8 cellular contexts compared by ENCODE assay signal in genomic region chr12:77324416-77324762, GRCh38.
DNase-seq lines count a peak whose midpoint lies in the region; ATAC-seq and TF ChIP-seq lines count a peak whose summit lies in the region.

No MANE protein-coding gene starts in this region.

- no peaks in the 10 kb centered on the region for H3K79me2 ChIP-seq in GM23248 (ENCODE audit: insufficient read depth)

- ATAC-seq in WTC11 (no peak), HG02981 (IDR thresholded peaks at IDR 0.05; ENCODE audit: unreplicated experiment) (no peak), sciatic nerve (no peak)
- ATAC-seq in naive thymus-derived CD4-positive, alpha-beta T cell = no peak

- peak overlapping the region; percentile 93 for H3K4me3 Mint-ChIP-seq in WTC11
- peak overlapping the region in 3 of 10 donors; percentile 23 to 46 (median 34) for H3K4me3 Mint-ChIP-seq in naive thymus-derived CD4-positive, alpha-beta T cell

- H3K27me3 ChIP-seq in GM23248 (replicated peaks; ENCODE audit: insufficient read depth) (0 out of 2 replicates have a peak, but pooled peaks cover 5% of the 10 kb centered on the region), iPS-18a (ENCODE audit: control insufficient read depth, insufficient read depth, low read length) (peaks cover 29% of the 10 kb centered on the region)
- peaks cover 0 to 5% of the 10 kb centered on the region in 2 donors for H3K27me3 ChIP-seq in naive thymus-derived CD4-positive, alpha-beta T cell (ENCODE audit: control insufficient read depth in 2 of 2, insufficient read depth in 2 of 2, low read length in 2 of 2)

- H3K9me2 ChIP-seq in GM23248 (ENCODE audit: insufficient read depth) = no peaks in the 10 kb centered on the region

- H3K27ac ChIP-seq in GM23248 (no peak overlapping the region), iPS-18a (ENCODE audit: low read length) (no peak overlapping the region), skin epidermis (peak overlapping the region in 16 of 21 experiments; percentile 1 to 72 (median 43))
- no peak overlapping the region for H3K27ac ChIP-seq in naive thymus-derived CD4-positive, alpha-beta T cell (ENCODE audit: low read depth, low read length)

- H3K4me1 ChIP-seq in GM23248 (ENCODE audit: insufficient read depth) = no peaks in the 10 kb centered on the region
- H3K4me1 ChIP-seq in iPS-18a (ENCODE audit: control insufficient read depth, low read depth, low read length) = peaks cover 4% of the 10 kb centered on the region
- no peaks in the 10 kb centered on the region for H3K4me1 ChIP-seq in naive thymus-derived CD4-positive, alpha-beta T cell (ENCODE audit: control insufficient read depth in 2 of 2, insufficient read depth in 2 of 2, low read length in 2 of 2)

- peak overlapping the region; percentile 95 for H2AFZ ChIP-seq in GM23248

- in situ Hi-C loops in GM23248 (cut with MboI) = loop anchor here (25.0 kb wide), 1 partner anchor 363 kb away; no protein-coding TSS in a partner anchor

- peak overlapping the region; percentile 83 for H3K4me2 ChIP-seq in GM23248 (ENCODE audit: unreplicated experiment)

- POLR2A ChIA-PET in WTC11 (lab: Charles Lee) = interaction anchor here (1.0 kb wide), 1 partner anchor 120 kb away, joined by 3 read pairs; no protein-coding TSS in a partner anchor
- POLR2A ChIA-PET in naive thymus-derived CD4-positive, alpha-beta T cell (lab: Charles Lee) = no interaction called here

- intact Hi-C loops in sciatic nerve (cut with DNase I) = no loop called here
- intact Hi-C loops in naive thymus-derived CD4-positive, alpha-beta T cell (cut with micrococcal nuclease) = loop anchor here in 1 of 2 donors (10.0 kb wide), 1 partner anchor 260 kb away; the partner anchor contains the start of gene E2F7

- peak overlapping the region; percentile 95 for H3K4me3 ChIP-seq in GM23248
- H3K4me3 ChIP-seq in iPS-18a (ENCODE audit: low read length) = peak overlapping the region; percentile 78
- peak overlapping the region; percentile 26 to 58 (median 45) for H3K4me3 ChIP-seq in skin epidermis
- no peak overlapping the region for H3K4me3 ChIP-seq in naive thymus-derived CD4-positive, alpha-beta T cell (ENCODE audit: low read length)

- H3K9ac ChIP-seq in GM23248 (peak overlapping the region; percentile 68), iPS-18a (ENCODE audit: low read length) (peak overlapping the region; percentile 42)

- no peaks in the 10 kb centered on the region for H3K9me3 ChIP-seq in GM23248 (ENCODE audit: low read depth)
- no peaks in the 10 kb centered on the region for H3K9me3 ChIP-seq in iPS-18a (ENCODE audit: control insufficient read depth, low read depth, low read length)
- no peaks in the 10 kb centered on the region for H3K9me3 ChIP-seq in naive thymus-derived CD4-positive, alpha-beta T cell (ENCODE audit: control insufficient read depth in 2 of 3, low read length in 3 of 3)

- no peaks in the 10 kb centered on the region for H3K36me3 ChIP-seq in GM23248 (ENCODE audit: low read depth)
- no peaks in the 10 kb centered on the region for H3K36me3 ChIP-seq in iPS-18a (ENCODE audit: control insufficient read depth, low read depth, low read length)
- H3K36me3 ChIP-seq in naive thymus-derived CD4-positive, alpha-beta T cell (ENCODE audit: control insufficient read depth in 2 of 3, insufficient read depth in 3 of 3, low read length in 3 of 3) = no peaks in the 10 kb centered on the region

- CTCF ChIA-PET in WTC11 (lab: Charles Lee) = interaction anchor here (0.7 to 1.5 kb wide), 9 partner anchors 9 to 361 kb away, joined by 3 to 8 read pairs (median 4); no protein-coding TSS in a partner anchor
- CTCF ChIA-PET in naive thymus-derived CD4-positive, alpha-beta T cell (lab: Charles Lee) = no interaction called here

- H3K36me3 Mint-ChIP-seq in WTC11 = no peaks in the 10 kb centered on the region
- peaks cover 0 to 6% (median 0%) of the 10 kb centered on the region in 5 donors for H3K36me3 Mint-ChIP-seq in naive thymus-derived CD4-positive, alpha-beta T cell

- no peak for TF ChIP-seq CTCF in WTC11 (IDR thresholded peaks at IDR 0.05)

- H3F3A ChIP-seq in GM23248 (ENCODE audit: insufficient read depth) = no peaks in the 10 kb centered on the region

- DNase-seq in GM23248 = no peak
- no peak for DNase-seq in WTC11 (ENCODE audit: low spot score)
- DNase-seq in SK-N-DZ (ENCODE audit: low spot score) = no peak
- no peak for DNase-seq in sciatic nerve (ENCODE audit: low spot score)
- DNase-seq in naive thymus-derived CD4-positive, alpha-beta T cell = no peak

- H3K4me1 Mint-ChIP-seq in WTC11 = peaks cover 26% of the 10 kb centered on the region
- H3K4me1 Mint-ChIP-seq in naive thymus-derived CD4-positive, alpha-beta T cell = peaks cover 0 to 21% (median 13%) of the 10 kb centered on the region in 7 donors

- H3K27ac Mint-ChIP-seq in WTC11 = no peak overlapping the region
- H3K27ac Mint-ChIP-seq in naive thymus-derived CD4-positive, alpha-beta T cell = no peak overlapping the region

- 0 to 1% methylated on average over 15 of the region's 15 CpGs for WGBS in GM23248 (ENCODE audit: low coverage in 1 of 2, low lambda C conversion rate in 2 of 2, missing lambda C conversion rate in 2 of 2), 2 experiments

- no peaks in the 10 kb centered on the region for H4K20me1 ChIP-seq in GM23248 (ENCODE audit: insufficient read depth)

- H3K9me3 Mint-ChIP-seq in WTC11 = no peaks in the 10 kb centered on the region
- H3K9me3 Mint-ChIP-seq in naive thymus-derived CD4-positive, alpha-beta T cell = peaks cover 0 to 10% (median 0%) of the 10 kb centered on the region in 11 donors

- peaks cover 25% of the 10 kb centered on the region for H3K27me3 Mint-ChIP-seq in WTC11 (ENCODE audit: low read depth)
- H3K27me3 Mint-ChIP-seq in naive thymus-derived CD4-positive, alpha-beta T cell = peaks cover 48 to 72% (median 55%) of the 10 kb centered on the region in 5 donors

TF ChIP-seq in WTC11, 78 proteins besides CTCF, POLR2A, EP300 and RAD21:
- TF ChIP-seq ZNF396 (CRISPR knock-in tag; IDR thresholded peaks at IDR 0.05; ENCODE audit: borderline replicate concordance) (no peak), ETV6 (CRISPR knock-in tag; IDR thresholded peaks at IDR 0.05) (no peak), RELA (CRISPR knock-in tag; IDR thresholded peaks at IDR 0.05; ENCODE audit: borderline replicate concordance) (no peak), E2F1 (CRISPR knock-in tag; IDR thresholded peaks at IDR 0.05) (no peak), ZNF121 (CRISPR knock-in tag; IDR thresholded peaks at IDR 0.05) (no peak; the same call in 1 of the 2 replicates), ERG (CRISPR knock-in tag; IDR thresholded peaks at IDR 0.05) (no peak), IRF1 (CRISPR knock-in tag; IDR thresholded peaks at IDR 0.05) (no peak)

Comparison
In these comparisons a context has a peak if more than half of its experiments do, and no peak if none do; other contexts are left out.
1. H3K27ac ChIP-seq: peak in skin epidermis (16 of 21); none in GM23248 (single experiment), iPS-18a (single experiment) and naive thymus-derived CD4-positive, alpha-beta T cell (single experiment).